ENCODE assay signal across 15 cellular contexts in the genomic region with DNA sequence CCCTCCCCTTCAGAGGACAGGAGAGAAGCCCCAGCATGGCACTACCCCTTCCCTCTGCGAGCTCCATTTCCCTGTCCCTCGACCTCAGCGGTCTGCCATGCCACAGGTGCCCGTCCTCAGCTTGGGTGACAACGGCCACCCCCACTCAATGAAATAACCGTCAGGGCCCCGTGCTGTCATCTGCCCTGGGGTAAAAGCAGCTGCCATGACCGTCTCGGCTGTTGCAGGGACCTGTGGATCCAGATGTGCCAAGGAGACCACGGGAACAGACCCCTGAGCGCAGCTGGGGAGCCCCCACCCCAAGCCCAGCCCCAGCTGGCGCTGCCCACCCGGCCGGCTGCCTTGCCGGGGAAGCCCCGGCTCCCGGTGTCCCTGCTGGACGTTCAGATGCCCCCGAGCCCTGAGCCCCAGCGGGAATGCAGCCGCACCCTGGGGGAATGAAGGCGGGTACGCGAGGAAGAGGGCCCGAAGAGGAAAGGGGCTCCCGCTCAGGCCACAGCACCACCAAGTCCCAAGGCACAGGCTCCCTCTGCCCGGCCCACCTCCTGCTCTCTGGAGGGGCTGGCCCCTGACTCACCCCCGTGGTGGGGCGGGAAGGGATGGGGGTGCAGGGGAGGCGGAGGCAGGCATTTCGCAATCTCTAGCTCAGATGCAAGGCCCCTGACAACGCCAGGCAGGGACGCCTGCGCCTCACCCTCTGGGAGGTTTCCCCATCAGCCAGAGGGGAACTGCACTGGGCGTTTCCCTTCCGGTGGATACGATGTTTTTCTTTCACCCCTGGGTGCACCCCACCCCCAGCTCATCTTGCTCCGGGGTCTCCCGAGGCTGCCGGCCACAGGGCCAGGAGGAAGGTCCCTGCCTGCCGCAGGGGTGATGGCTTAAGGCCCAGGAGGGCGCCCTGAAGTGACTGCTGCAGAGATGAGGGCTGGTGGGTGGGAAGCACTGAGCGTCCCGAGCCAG. TPM values are rescaled to one million over a fixed set of nuclear protein-coding genes. Genes with fewer than 3 reads are reported as not detected.
A peak's percentile ranks its signal among the peaks of the same experiment; 100 is the strongest.
DNase-seq lines count a peak whose midpoint lies in the region; ATAC-seq, FAIRE-seq and TF ChIP-seq lines count a peak whose summit lies in the region.
"Had no signal": no experiment of that assay in that cellular context is flagged by ENCODE, and none has a peak within 500 bp of the region (broad histone marks: within the 10 kb centered on the region; RNA-seq: fewer than 3 reads in every experiment).

No MANE protein-coding gene starts in this region.

- no TSS peak for BruUV-seq in K562 (replicated peaks; lab: Mats Ljungman, UMichigan)

- peaks cover 3% of the 10 kb centered on the region for H3K9me1 ChIP-seq in K562 (ENCODE audit: control insufficient read depth, insufficient read depth, low read length)

- in situ Hi-C loops in K562 (cut with MboI) = no loop called here

- CTCF ChIA-PET in K562 (lab: Yijun Ruan, JAX; ENCODE audit: low intra/inter-chr PET ratio) = no interaction called here

- intact Hi-C loops in natural killer cell (cut with micrococcal nuclease) = no loop called here
- intact Hi-C loops in K562 (cut with micrococcal nuclease) = no loop called here
- intact Hi-C loops in right lobe of liver (cut with DNase I) = no loop called here

- H3K9me3 Mint-ChIP-seq in natural killer cell = no peaks in the 10 kb centered on the region
- no peaks in the 10 kb centered on the region for H3K9me3 Mint-ChIP-seq in natural killer cell treated with Interleukin-12 subunit alpha and Interleukin-12 subunit beta and Interleukin-15 and Interleukin-18, amount 100 ng/mL, for 72 hours

- no peak for TF ChIP-seq CTCF in natural killer cell (IDR thresholded peaks at IDR 0.05)
- TF ChIP-seq CTCF in K562 (IDR thresholded peaks at IDR 0.05 in 2 of 3, conservative IDR thresholded peaks at IDR 0.05 in 1 of 3; ENCODE audit: insufficient read depth in 2 of 3, low read depth in 1 of 3, low read length in 3 of 3) = no peak
- TF ChIP-seq CTCF in right lobe of liver (IDR thresholded peaks at IDR 0.05) = no peak

- H3K4me3 ChIP-seq in K562 (no peak overlapping the region), right lobe of liver (no peak overlapping the region)

- H3K27me3 ChIP-seq in K562 (ENCODE audit: control insufficient read depth in 2 of 2, insufficient read depth in 2 of 2, low read length in 2 of 2) (no peaks in the 10 kb centered on the region), right lobe of liver (no peaks in the 10 kb centered on the region)

- no peaks in the 10 kb centered on the region for H3K27me3 Mint-ChIP-seq in natural killer cell (ENCODE audit: low read depth in 2 of 2)
- H3K27me3 Mint-ChIP-seq in natural killer cell treated with Interleukin-12 subunit alpha and Interleukin-12 subunit beta and Interleukin-15 and Interleukin-18, amount 100 ng/mL, for 72 hours = no peaks in the 10 kb centered on the region

- no peak overlapping the region for H3K9ac ChIP-seq in K562 (ENCODE audit: insufficient read depth in 1 of 2, low read depth in 2 of 2, low read length in 2 of 2)

- no peak overlapping the region for H3K27ac ChIP-seq in K562 (ENCODE audit: extremely low read depth, low read depth, low read length)
- peak overlapping the region in 1 of 3 donors; percentile 24 for H3K27ac ChIP-seq in right lobe of liver
- H3K27ac ChIP-seq: WERI-Rb-1 had no signal

- ATAC-seq in natural killer cell (peak in 2 of 3 donors; percentile 29 to 31), K562 (no peak), right lobe of liver (peak; percentile 36 to 51 (median 41))
- no peak for ATAC-seq in natural killer cell treated with Interleukin-12 subunit alpha and Interleukin-12 subunit beta and Interleukin-15 and Interleukin-18, amount 100 ng/mL, for 72 hours
- ATAC-seq: Panc1 had no signal

- peaks cover 8% of the 10 kb centered on the region for H3K79me2 ChIP-seq in K562 (ENCODE audit: control insufficient read depth, insufficient read depth, low read length)

- 96% methylated on average over 21 of the region's 44 CpGs for WGBS in K562 (ENCODE audit: insufficient coverage, low coverage, missing lambda C conversion rate)
- WGBS in right lobe of liver (ENCODE audit: insufficient coverage, low coverage, low lambda C conversion rate, missing lambda C conversion rate) = 71% methylated on average over 3 of the region's 44 CpGs

- H3K4me1 ChIP-seq in K562 (replicated peaks in 1 of 2; ENCODE audit: control insufficient read depth in 2 of 2, insufficient read depth in 2 of 2, low read length in 2 of 2) (peaks cover 0 to 48% of the 10 kb centered on the region in 2 experiments; a peak in 2 of 5 replicates), right lobe of liver (no peaks in the 10 kb centered on the region)

- POLR2A ChIA-PET in K562 (lab: Yijun Ruan, JAX) = no interaction called here

- no peak overlapping the region for H2AFZ ChIP-seq in K562 (ENCODE audit: low read depth, low read length)

- no peak for DNase-seq in natural killer cell
- DNase-seq in natural killer cell treated with Interleukin-12 subunit alpha and Interleukin-12 subunit beta and Interleukin-15 and Interleukin-18, amount 100 ng/mL, for 72 hours (ENCODE audit: low spot score) = no peak
- no peak for DNase-seq in K562 (ENCODE audit: extremely low read depth in 1 of 4, low spot score in 3 of 4)
- DNase-seq in right lobe of liver = peak in 1 of 3 donors; percentile 74
- no peak for DNase-seq in NCI-H1436 (lab: John Stamatoyannopoulos, UW)
- no peak for DNase-seq in NCI-H446 treated with DMSO at 0.1 percent for 48 hours (lab: John Stamatoyannopoulos, UW)
- DNase-seq in T-helper 1 cell = no peak
- DNase-seq in NCI-H146 (lab: John Stamatoyannopoulos, UW) = no peak
- DNase-seq: activated T-cell treated with anti-CD3 and anti-CD28 coated beads, Interleukin-2, amount 50 U/mL, for 1 hour; DMS79 treated with DMSO at 0.1 percent for 48 hours; NCI-H2107; WERI-Rb-1 had no signal

- no peak for TF ChIP-seq EP300 in K562 (IDR thresholded peaks at IDR 0.05; ENCODE audit: low read length)

- peaks cover 79% of the 10 kb centered on the region; the same call in 2 of the 3 replicates for H3K36me3 ChIP-seq in K562 (ENCODE audit: control insufficient read depth, insufficient read depth, low read length)
- H3K36me3 ChIP-seq in right lobe of liver = peaks cover 0 to 4% (median 2%) of the 10 kb centered on the region in 4 donors

- H3K4me2 ChIP-seq in K562 (ENCODE audit: insufficient read depth, low read length) = no peak overlapping the region

- no peaks in the 10 kb centered on the region for H3K36me3 Mint-ChIP-seq in natural killer cell
- no peaks in the 10 kb centered on the region for H3K36me3 Mint-ChIP-seq in natural killer cell treated with Interleukin-12 subunit alpha and Interleukin-12 subunit beta and Interleukin-15 and Interleukin-18, amount 100 ng/mL, for 72 hours

- no peak overlapping the region for H3K4me3 Mint-ChIP-seq in natural killer cell
- H3K4me3 Mint-ChIP-seq in natural killer cell treated with Interleukin-12 subunit alpha and Interleukin-12 subunit beta and Interleukin-15 and Interleukin-18, amount 100 ng/mL, for 72 hours = no peak overlapping the region

- TF ChIP-seq POLR2A in K562 (conservative IDR thresholded peaks at IDR 0.05) = no peak
- TF ChIP-seq POLR2A in right lobe of liver (IDR thresholded peaks at IDR 0.05) = no peak

- H4K20me1 ChIP-seq in K562 (replicated peaks; ENCODE audit: control insufficient read depth, insufficient read depth, low read length) = no peaks in the 10 kb centered on the region; the same call in none of the 2 replicates

- no peak overlapping the region for H3K27ac Mint-ChIP-seq in natural killer cell
- H3K27ac Mint-ChIP-seq in natural killer cell treated with Interleukin-12 subunit alpha and Interleukin-12 subunit beta and Interleukin-15 and Interleukin-18, amount 100 ng/mL, for 72 hours = no peak overlapping the region

- H3K9me3 ChIP-seq in K562 (replicated peaks; ENCODE audit: control insufficient read depth, insufficient read depth, low read depth, low read length) (no peaks in the 10 kb centered on the region), right lobe of liver (no peaks in the 10 kb centered on the region)

- no peak for FAIRE-seq in K562 (lab: Jason Lieb, UNC)
- FAIRE-seq: astrocyte, endothelial cell of umbilical vein had no signal

- no peak for TF ChIP-seq RAD21 in K562 (CRISPR knock-in tag; conservative IDR thresholded peaks at IDR 0.05 in 1 of 2, IDR thresholded peaks at IDR 0.05 in 1 of 2)

- peaks cover 0 to 11% of the 10 kb centered on the region in 2 donors for H3K4me1 Mint-ChIP-seq in natural killer cell
- peaks cover 1 to 3% of the 10 kb centered on the region in 2 donors for H3K4me1 Mint-ChIP-seq in natural killer cell treated with Interleukin-12 subunit alpha and Interleukin-12 subunit beta and Interleukin-15 and Interleukin-18, amount 100 ng/mL, for 72 hours (ENCODE audit: low read depth in 2 of 2)

TF ChIP-seq in K562, 482 proteins besides CTCF, POLR2A, EP300 and RAD21 (continues in another document):
- TF ChIP-seq TOE1 (IDR thresholded peaks at IDR 0.05; ENCODE audit: borderline replicate concordance) = no peak
- no peak for TF ChIP-seq TOE1 (CRISPR knock-in tag; IDR thresholded peaks at IDR 0.05; ENCODE audit: borderline replicate concordance, low read depth)
- no peak for TF ChIP-seq MCM7 (IDR thresholded peaks at IDR 0.05)
- TF ChIP-seq ZKSCAN3 (CRISPR knock-in tag; IDR thresholded peaks at IDR 0.05) = no peak
- TF ChIP-seq ARID2 (IDR thresholded peaks at IDR 0.05) = no peak
- no peak for TF ChIP-seq ZNF175 (CRISPR knock-in tag; IDR thresholded peaks at IDR 0.05; ENCODE audit: low read depth)

RNA-seq across cellular contexts. Expression of a gene that starts 49.2 kb away (rescaled TPM):
- total RNA-seq in natural killer cell = 10 to 100 TPM; 14.5 to 21.6 (median 21.2) TPM
- total RNA-seq in natural killer cell treated with Interleukin-12 subunit alpha and Interleukin-12 subunit beta and Interleukin-15 and Interleukin-18, amount 100 ng/mL, for 72 hours = 10 to 100 TPM; 19.2 to 21.1 TPM
- total RNA-seq in K562 (2011; cell fraction: chromatin; rRNA removed; ENCODE audit: low replicate concordance) = 15.2 and 27.2 TPM in 2 replicates
- total RNA-seq in K562 (2011; cell fraction: nucleolus; rRNA removed) = 17.0 and 18.7 TPM in 2 replicates
- total RNA-seq in K562 (2011; cell fraction: nucleoplasm; rRNA removed) = 10.7 and 13.6 TPM in 2 replicates
- total RNA-seq in K562 (2014; rRNA removed) = 16.6 and 21.1 TPM in 2 replicates
- total RNA-seq in K562 (2014; rRNA removed; fragmentation: Illumina TruSeq; extraction: Trizol) = 4.4 and 4.8 TPM in 2 replicates
- total RNA-seq in K562 (2015; rRNA removed; fragmentation: Illumina TruSeq; extraction: Trizol) = 9.9 and 10.1 TPM in 2 replicates
- total RNA-seq in K562 (2021) = 22.2 and 25.1 TPM in 2 replicates
- 5.6 TPM in 2 replicates for polyA plus RNA-seq in K562 (2011; rRNA removed)
- polyA plus RNA-seq in K562 (2011; cell fraction: cytosol; rRNA removed) = 7.2 and 16.2 TPM in 2 replicates
- 14.6 and 26.1 TPM in 2 replicates for polyA plus RNA-seq in K562 (2011; cell fraction: nucleus; rRNA removed)
- 9.1 and 10.5 TPM in 2 replicates for polyA plus RNA-seq in K562 (2012)
- polyA plus RNA-seq in K562 (2014; fragmentation: Illumina TruSeq; extraction: Trizol) = 5.2 and 8.0 TPM in 2 replicates
- polyA plus RNA-seq in K562 (2014; fragmentation: Nextera tagmentation; extraction: Ambion mirVana) = under 1 TPM; 0.70 to 0.73 TPM
- polyA plus RNA-seq in K562 (2014; rRNA removed) = 11.7 and 12.5 TPM in 2 replicates
- 5.4 and 11.8 TPM in 2 replicates for polyA minus RNA-seq in K562 (2011; rRNA and poly(A)+ RNA removed)
- 12.6 and 13.9 TPM in 2 replicates for polyA minus RNA-seq in K562 (2011; cell fraction: cytosol; rRNA and poly(A)+ RNA removed)
- 5.9 and 6.5 TPM in 2 replicates for polyA minus RNA-seq in K562 (2011; cell fraction: nucleus; rRNA and poly(A)+ RNA removed)
- 10 to 100 TPM; 10.9 to 25.8 (median 13.8) TPM for total RNA-seq in right lobe of liver

Comparison
In these comparisons a context has a peak if more than half of its experiments do, and no peak if none do; other contexts are left out.
1. ATAC-seq: peak in natural killer cell (2 of 3) and right lobe of liver (4 of 4); none in natural killer cell treated with Interleukin-12 subunit alpha and Interleukin-12 subunit beta and Interleukin-15 and Interleukin-18, amount 100 ng/mL, for 72 hours (0 of 2) and K562 (single experiment).